In genomic region chr14:105281354-105282097, GRCh38 we compare ENCODE assay signal across 8 cellular contexts. TPM values are rescaled to one million over a fixed set of nuclear protein-coding genes. Genes with fewer than 3 reads are reported as not detected.
DNase-seq lines count a peak whose midpoint lies in the region; ATAC-seq and TF ChIP-seq lines count a peak whose summit lies in the region.

No MANE protein-coding gene starts in this region.

- DNase-seq in DMS114 treated with DMSO at 0.1 percent for 48 hours (lab: John Stamatoyannopoulos, UW; ENCODE audit: unreplicated experiment) (peak; percentile 37), HuH-7 (ENCODE audit: low spot score) (peak; percentile 84), cardiac muscle cell (ENCODE audit: low read depth in 1 of 2, low spot score in 1 of 2) (peak; percentile 61 to 77), retina (peak; percentile 69), NCI-H2029 (lab: John Stamatoyannopoulos, UW) (no peak)
- DNase-seq in activated naive CD8-positive, alpha-beta T cell treated with anti-CD3 and anti-CD28 coated beads, Interleukin-2, amount 50 U/mL, for 24 hours: no peak

- H3K27ac Mint-ChIP-seq in activated naive CD8-positive, alpha-beta T cell treated with anti-CD3 and anti-CD28 coated beads, Interleukin-2, amount 50 U/mL, for 24 hours: no peak overlapping the region

- H3K4me1 Mint-ChIP-seq in activated naive CD8-positive, alpha-beta T cell treated with anti-CD3 and anti-CD28 coated beads, Interleukin-2, amount 50 U/mL, for 24 hours: peaks cover 17% of the 10 kb centered on the region

- H3K4me3 Mint-ChIP-seq in activated naive CD8-positive, alpha-beta T cell treated with anti-CD3 and anti-CD28 coated beads, Interleukin-2, amount 50 U/mL, for 24 hours: no peak overlapping the region

- H3K27me3 Mint-ChIP-seq in activated naive CD8-positive, alpha-beta T cell treated with anti-CD3 and anti-CD28 coated beads, Interleukin-2, amount 50 U/mL, for 24 hours: no peaks in the 10 kb centered on the region

- TF ChIP-seq CTCF in VCaP (conservative IDR thresholded peaks at IDR 0.05): peak; percentile 85
- TF ChIP-seq CTCF in cardiac muscle cell (IDR thresholded peaks at IDR 0.05; ENCODE audit: low read depth, low read length): peak; percentile 79

- H3K36me3 ChIP-seq in cardiac muscle cell: no peaks in the 10 kb centered on the region

- H3K4me1 ChIP-seq in cardiac muscle cell (ENCODE audit: low read depth): no peaks in the 10 kb centered on the region

- no peaks in the 10 kb centered on the region for H3K9me3 Mint-ChIP-seq in activated naive CD8-positive, alpha-beta T cell treated with anti-CD3 and anti-CD28 coated beads, Interleukin-2, amount 50 U/mL, for 24 hours

- no peaks in the 10 kb centered on the region for H3K27me3 ChIP-seq in cardiac muscle cell

- no peak overlapping the region for H3K4me3 ChIP-seq in cardiac muscle cell

- no peaks in the 10 kb centered on the region for H3K9me3 ChIP-seq in cardiac muscle cell (ENCODE audit: low read depth)

- ATAC-seq in GM19023 (IDR thresholded peaks at IDR 0.05; ENCODE audit: unreplicated experiment): no peak
- no peak for ATAC-seq in activated naive CD8-positive, alpha-beta T cell treated with anti-CD3 and anti-CD28 coated beads, Interleukin-2, amount 50 U/mL, for 24 hours

- no peaks in the 10 kb centered on the region for H3K36me3 Mint-ChIP-seq in activated naive CD8-positive, alpha-beta T cell treated with anti-CD3 and anti-CD28 coated beads, Interleukin-2, amount 50 U/mL, for 24 hours (ENCODE audit: low read depth)

- H3K27ac ChIP-seq in VCaP (no peak overlapping the region), cardiac muscle cell (no peak overlapping the region)

RNA-seq across cellular contexts. Expression of gene BRF1, which starts 19.3 kb away (rescaled TPM):
- total RNA-seq in cardiac muscle cell: 43.9 and 82.2 TPM in 2 replicates
- 22.2 and 26.6 TPM in 2 replicates for polyA plus RNA-seq in cardiac muscle cell

RNA-seq across cellular contexts. Expression of gene PACS2, which starts 33.0 kb away (rescaled TPM):
- total RNA-seq in cardiac muscle cell: 96.3 and 144 TPM in 2 replicates
- 66.1 and 79.1 TPM in 2 replicates for polyA plus RNA-seq in cardiac muscle cell

RNA-seq across cellular contexts. Expression of gene BTBD6, which starts 33.2 kb away (rescaled TPM):
- 19.2 and 20.9 TPM in 2 replicates for total RNA-seq in cardiac muscle cell
- polyA plus RNA-seq in cardiac muscle cell: 14.4 and 20.3 TPM in 2 replicates

Comparison
In these comparisons a context has a peak if more than half of its experiments do, and no peak if none do; other contexts are left out.
1. DNase-seq: peak in DMS114 treated with DMSO at 0.1 percent for 48 hours (single experiment), HuH-7 (single experiment), cardiac muscle cell (2 of 2) and retina (single experiment); none in NCI-H2029 (single experiment) and activated naive CD8-positive, alpha-beta T cell treated with anti-CD3 and anti-CD28 coated beads, Interleukin-2, amount 50 U/mL, for 24 hours (single experiment).